Comparison of ENCODE assay signal across 27 cellular contexts in the genomic region with DNA sequence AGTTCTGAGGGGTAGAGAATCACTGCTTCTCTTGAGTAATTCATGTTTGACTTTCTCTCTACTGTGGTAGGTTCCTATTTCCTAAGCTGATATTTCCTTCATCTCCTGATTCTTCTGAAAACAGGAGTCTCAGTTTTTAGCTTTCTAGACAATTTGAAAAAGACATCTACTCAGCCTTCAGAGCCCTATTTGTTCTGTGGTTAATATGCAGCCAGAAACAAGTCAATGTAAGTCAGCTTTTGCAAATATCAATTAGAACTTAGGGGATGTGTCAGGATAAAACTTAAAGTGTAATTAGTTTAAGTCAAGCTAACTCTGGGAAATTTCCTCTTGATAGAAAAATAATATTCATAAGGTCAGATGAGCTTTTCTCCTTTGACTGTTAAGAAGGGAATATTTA. TPM values are rescaled to one million over a fixed set of nuclear protein-coding genes. Genes with fewer than 3 reads are reported as not detected.
A peak's percentile ranks its signal among the peaks of the same experiment; 100 is the strongest.
DNase-seq lines count a peak whose midpoint lies in the region; ATAC-seq, FAIRE-seq and TF ChIP-seq lines count a peak whose summit lies in the region.
"Had no signal": no experiment of that assay in that cellular context is flagged by ENCODE, and none has a peak within 500 bp of the region (broad histone marks: within the 10 kb centered on the region; RNA-seq: fewer than 3 reads in every experiment).

No MANE protein-coding gene starts in this region.

- no peak overlapping the region for H3K9ac ChIP-seq in IMR-90 (ENCODE audit: low read depth, low read length)
- H3K9ac ChIP-seq: BLaER1 had no signal

- H3K79me2 ChIP-seq in ACC112 (ENCODE audit: control insufficient read depth, insufficient read depth, low read length, unreplicated experiment) = no peaks in the 10 kb centered on the region

- dilution Hi-C loops in IMR-90 (cut with HindIII; ENCODE audit: low sequenced_read_pairs, unreplicated experiment) = no loop called here

- H3K27ac Mint-ChIP-seq in CD4-positive, alpha-beta T cell = no peak overlapping the region
- H3K27ac Mint-ChIP-seq: activated CD4-positive, alpha-beta memory T cell treated with anti-CD3 and anti-CD28 coated beads, Interleukin-2, amount 10 ng/mL, durations not matched to agents 7 days and 5 days; activated naive CD4-positive, alpha-beta T cell treated with anti-CD3 and anti-CD28 coated beads, Interleukin-2, amount 50 U/mL, for 72 hours; activated T-helper 2 cell treated with anti-CD3 and anti-CD28 coated beads, Interferon-gamma antibody, Interleukin-2, Interleukin-4, amounts not matched to agents 10 μg/mL and 5 μg/mL and 100 μg/mL, durations not matched to agents 14 hours and 24 hours and 36 hours; mesothelial cell of epicardium; naive thymus-derived CD4-positive, alpha-beta T cell; T-helper 17 cell had no signal

- no peaks in the 10 kb centered on the region for H3K9me3 Mint-ChIP-seq in CD4-positive, alpha-beta T cell
- H3K9me3 Mint-ChIP-seq: activated CD4-positive, alpha-beta memory T cell treated with anti-CD3 and anti-CD28 coated beads, Interleukin-2, amount 10 ng/mL, durations not matched to agents 7 days and 5 days; activated naive CD4-positive, alpha-beta T cell treated with anti-CD3 and anti-CD28 coated beads, Interleukin-2, amount 50 U/mL, for 72 hours; activated T-helper 2 cell treated with anti-CD3 and anti-CD28 coated beads, Interferon-gamma antibody, Interleukin-2, Interleukin-4, amounts not matched to agents 10 μg/mL and 5 μg/mL and 100 μg/mL, durations not matched to agents 14 hours and 24 hours and 36 hours; mesothelial cell of epicardium; naive thymus-derived CD4-positive, alpha-beta T cell had no signal

- no peak for ATAC-seq in IMR-90 (ENCODE audit: low read depth)
- ATAC-seq in CD4-positive, alpha-beta T cell (ENCODE audit: poor library complexity) = no peak
- ATAC-seq: gastroesophageal sphincter; naive thymus-derived CD4-positive, alpha-beta T cell; T-helper 17 cell had no signal

- H3K27me3 Mint-ChIP-seq in CD4-positive, alpha-beta T cell = no peaks in the 10 kb centered on the region
- H3K27me3 Mint-ChIP-seq: activated CD4-positive, alpha-beta memory T cell treated with anti-CD3 and anti-CD28 coated beads, Interleukin-2, amount 10 ng/mL, durations not matched to agents 7 days and 5 days; naive thymus-derived CD4-positive, alpha-beta T cell; T-helper 17 cell had no signal

- H3K4me1 ChIP-seq in ACC112 (ENCODE audit: control insufficient read depth, insufficient read depth, low read length, unreplicated experiment) = peaks cover 40% of the 10 kb centered on the region
- peaks cover 20% of the 10 kb centered on the region for H3K4me1 ChIP-seq in IMR-90 (ENCODE audit: control insufficient read depth, insufficient read depth, low read length)
- no peaks in the 10 kb centered on the region for H3K4me1 ChIP-seq in ectodermal cell (ENCODE audit: control insufficient read depth, insufficient read depth, low read length)
- H3K4me1 ChIP-seq in mesodermal cell (ENCODE audit: control insufficient read depth, insufficient read depth, low read length, poor library complexity, severe bottlenecking) = peaks cover 10% of the 10 kb centered on the region

- H3K27ac ChIP-seq in ACC112 (ENCODE audit: low read depth, low read length) = 0 out of 2 replicates have a peak overlapping the region, but pooled peaks have one; percentile 6
- no peak overlapping the region for H3K27ac ChIP-seq in IMR-90 (ENCODE audit: insufficient read depth, low read length)
- H3K27ac ChIP-seq in ectodermal cell (ENCODE audit: insufficient read depth, low read depth, low read length, poor library complexity, severe bottlenecking) = peak overlapping the region; percentile 17
- H3K27ac ChIP-seq in mesodermal cell (ENCODE audit: low read depth, low read length, severe bottlenecking) = peak overlapping the region; percentile 5
- H3K27ac ChIP-seq in CD4-positive, alpha-beta T cell (ENCODE audit: low read depth, low read length) = no peak overlapping the region
- H3K27ac ChIP-seq: BLaER1, coronary artery, transverse colon had no signal

- H3K4me1 Mint-ChIP-seq in CD4-positive, alpha-beta T cell (ENCODE audit: low read depth) = no peaks in the 10 kb centered on the region
- H3K4me1 Mint-ChIP-seq: mesothelial cell of epicardium, T-helper 17 cell had no signal

- H3K9me1 ChIP-seq in IMR-90 (ENCODE audit: insufficient read depth, low read length) = peaks cover 9% of the 10 kb centered on the region

- H4K20me1 ChIP-seq in IMR-90 (ENCODE audit: insufficient read depth, low read length) = peaks cover 7% of the 10 kb centered on the region; the same call in 1 of the 2 replicates
- H4K20me1 ChIP-seq: BLaER1 had no signal

- H2AK9ac ChIP-seq in IMR-90 (replicated peaks; ENCODE audit: low read depth, low read length, poor library complexity) = no peak overlapping the region

- DNase-seq in IMR-90 (no peak), GM19239 (ENCODE audit: insufficient read length, low spot score) (no peak), dedifferentiated amniotic fluid mesenchymal stem cell (ENCODE audit: extremely low spot score) (no peak), NCI-H510A (lab: John Stamatoyannopoulos, UW) (no peak)
- DNase-seq in CD4-positive, alpha-beta T cell = no peak
- DNase-seq: activated CD4-positive, alpha-beta memory T cell treated with anti-CD3 and anti-CD28 coated beads, Interleukin-2, amount 10 ng/mL, durations not matched to agents 7 days and 5 days; activated CD4-positive, CD25-positive, alpha-beta regulatory T cell treated with anti-CD3 and anti-CD28 coated beads, Interleukin-2, amount 50 U/mL, for 72 hours; aorta; GOT3; hippocampal formation; MG63; naive thymus-derived CD4-positive, alpha-beta T cell; NCI-H1417 treated with DMSO at 0.1 percent for 48 hours; NCI-H774; RPMI8226; T-helper 17 cell; transverse colon had no signal

- no peak overlapping the region for H2BK15ac ChIP-seq in IMR-90 (ENCODE audit: low read depth, low read length)

- no peak overlapping the region for H3K56ac ChIP-seq in IMR-90 (ENCODE audit: extremely low read depth, insufficient read depth, low read length)

- peak overlapping the region; percentile 46; the same call in 1 of the 2 replicates for H3K23ac ChIP-seq in IMR-90 (ENCODE audit: low read depth, low read length)

- POLR2A ChIA-PET in IMR-90 (lab: Charles Lee; ENCODE audit: unreplicated experiment) = no interaction called here
- POLR2A ChIA-PET in CD4-positive, alpha-beta T cell (lab: Charles Lee) = no interaction called here

- no peak overlapping the region for H4K8ac ChIP-seq in IMR-90 (ENCODE audit: low read depth in 2 of 2, low read length in 2 of 2)

- peaks cover 7 to 50% of the 10 kb centered on the region in 2 experiments; a peak in 3 of 4 replicates for H3K79me1 ChIP-seq in IMR-90 (ENCODE audit: low read depth in 1 of 2, low read length in 2 of 2)

- H4K91ac ChIP-seq in IMR-90 (ENCODE audit: insufficient read depth, low read depth, low read length) = no peak overlapping the region

- H2BK5ac ChIP-seq in IMR-90 (ENCODE audit: low read depth, low read length, poor library complexity, severe bottlenecking) = peak overlapping the region; percentile 17

- no peak overlapping the region for H4K5ac ChIP-seq in IMR-90 (ENCODE audit: low read depth, low read length)

- intact Hi-C loops in IMR-90 (cut with micrococcal nuclease) = no loop called here
- intact Hi-C loops in CD4-positive, alpha-beta T cell (cut with DNase I, micrococcal nuclease) = no loop called here

- CTCF ChIA-PET in IMR-90 (lab: Yijun Ruan, JAX) = no interaction called here
- CTCF ChIA-PET in CD4-positive, alpha-beta T cell (lab: Charles Lee) = no interaction called here

- no peak overlapping the region for H3K4ac ChIP-seq in IMR-90 (ENCODE audit: low read depth, low read length)

- BruUV-seq in IMR-90 (replicated peaks; lab: Mats Ljungman, UMichigan) = no TSS peak

- H3K36me3 ChIP-seq in ACC112 (ENCODE audit: insufficient read depth, low read length) (no peaks in the 10 kb centered on the region; the same call in 1 of the 2 replicates), IMR-90 (ENCODE audit: control insufficient read depth, insufficient read depth, low read length) (peaks cover 9% of the 10 kb centered on the region), ectodermal cell (ENCODE audit: control insufficient read depth, insufficient read depth, low read length) (no peaks in the 10 kb centered on the region), mesodermal cell (ENCODE audit: control insufficient read depth, insufficient read depth, low read length) (peaks cover 5% of the 10 kb centered on the region)
- H3K36me3 ChIP-seq: transverse colon had no signal

- H2AK5ac ChIP-seq in IMR-90 (ENCODE audit: low read depth, low read length) = no peak overlapping the region

- H3K4me2 ChIP-seq in IMR-90 (ENCODE audit: low read depth, low read length) = no peak overlapping the region
- H3K4me2 ChIP-seq: BLaER1 had no signal

- H2BK120ac ChIP-seq in IMR-90 (ENCODE audit: low read depth, low read length) = no peak overlapping the region

- H3K27me3 ChIP-seq in ACC112 (ENCODE audit: insufficient read depth, low read length) (no peaks in the 10 kb centered on the region), IMR-90 (ENCODE audit: control insufficient read depth, insufficient read depth, low read length) (no peaks in the 10 kb centered on the region), ectodermal cell (ENCODE audit: control insufficient read depth, insufficient read depth, low read length, poor library complexity, severe bottlenecking) (no peaks in the 10 kb centered on the region)
- H3K27me3 ChIP-seq in CD4-positive, alpha-beta T cell (ENCODE audit: control insufficient read depth, insufficient read depth, low read length) = no peaks in the 10 kb centered on the region
- H3K27me3 ChIP-seq: BLaER1, gastroesophageal sphincter, MG63, transverse colon had no signal

- TF ChIP-seq POLR2A in IMR-90 (IDR thresholded peaks at IDR 0.05; ENCODE audit: low read depth, low read length) = no peak

- H2AFZ ChIP-seq in ACC112 (ENCODE audit: low read length, unreplicated experiment) (no peak overlapping the region), IMR-90 (replicated peaks; ENCODE audit: low read length, poor library complexity) (no peak overlapping the region)

- H3K36me3 Mint-ChIP-seq in CD4-positive, alpha-beta T cell (ENCODE audit: low read depth) = peaks cover 4% of the 10 kb centered on the region
- H3K36me3 Mint-ChIP-seq: activated naive CD4-positive, alpha-beta T cell treated with anti-CD3 and anti-CD28 coated beads, Interleukin-2, amount 50 U/mL, for 72 hours had no signal

- H3K9me3 ChIP-seq in IMR-90 (ENCODE audit: control insufficient read depth, insufficient read depth, low read length) (no peaks in the 10 kb centered on the region), ectodermal cell (ENCODE audit: control insufficient read depth, low read length) (no peaks in the 10 kb centered on the region), mesodermal cell (ENCODE audit: control insufficient read depth, low read length) (no peaks in the 10 kb centered on the region)
- H3K9me3 ChIP-seq in CD4-positive, alpha-beta T cell (ENCODE audit: control insufficient read depth, low read length) = no peaks in the 10 kb centered on the region
- H3K9me3 ChIP-seq: gastroesophageal sphincter, MG63, transverse colon had no signal

- TF ChIP-seq CTCF in IMR-90 (conservative IDR thresholded peaks at IDR 0.05; ENCODE audit: low read depth, low read length) = no peak
- TF ChIP-seq CTCF in CD4-positive, alpha-beta T cell (IDR thresholded peaks at IDR 0.05) = no peak

- FAIRE-seq in GM19239 (lab: Jason Lieb, UNC) = no peak

- TF ChIP-seq RAD21 in IMR-90 (IDR thresholded peaks at IDR 0.05; ENCODE audit: low read length) = no peak

- H3K14ac ChIP-seq in IMR-90 (replicated peaks; ENCODE audit: low read depth, low read length) = no peak overlapping the region

- H2BK20ac ChIP-seq in IMR-90 (ENCODE audit: low read depth, low read length) = no peak overlapping the region

- no peak overlapping the region; the same call in 1 of the 2 replicates for H3K18ac ChIP-seq in IMR-90 (ENCODE audit: low read depth, low read length)

- H3K4me3 ChIP-seq in ACC112 (ENCODE audit: low read depth, low read length) (peak overlapping the region; percentile 52; the same call in 1 of the 2 replicates), IMR-90 (ENCODE audit: insufficient read depth, low read depth, low read length) (no peak overlapping the region), ectodermal cell (ENCODE audit: insufficient read depth, low read depth, low read length) (no peak overlapping the region), mesodermal cell (ENCODE audit: extremely low read depth, insufficient read depth, low read length, poor library complexity, severe bottlenecking) (no peak overlapping the region)
- H3K4me3 ChIP-seq: BLaER1, coronary artery, gastroesophageal sphincter, MG63, skin epidermis, transverse colon had no signal

- no peak overlapping the region for H3K4me3 Mint-ChIP-seq in CD4-positive, alpha-beta T cell
- H3K4me3 Mint-ChIP-seq: activated CD4-positive, alpha-beta memory T cell treated with anti-CD3 and anti-CD28 coated beads, Interleukin-2, amount 10 ng/mL, durations not matched to agents 7 days and 5 days; mesothelial cell of epicardium; naive thymus-derived CD4-positive, alpha-beta T cell; T-helper 17 cell had no signal

- in situ Hi-C loops in IMR-90 (cut with MboI; ENCODE audit: low sequenced_read_pairs) = no loop called here

RNA-seq across cellular contexts. Expression of a gene that starts 21.7 kb away (rescaled TPM):
- 22.6 and 35.8 TPM in 2 replicates for total RNA-seq in IMR-90 (2012; rRNA removed)
- polyA plus RNA-seq in IMR-90 (2012; rRNA removed) = 18.6 and 21.5 TPM in 2 replicates
- 4.9 TPM in 2 replicates for polyA plus RNA-seq in IMR-90 (2012; cell fraction: cytosol; rRNA removed)
- polyA plus RNA-seq in IMR-90 (2012; cell fraction: nucleus; rRNA removed; ENCODE audit: low replicate concordance) = 3.4 and 15.4 TPM in 2 replicates
- polyA plus RNA-seq in ectodermal cell (2013, experiment 1 of 4) = 32.4 TPM
- polyA plus RNA-seq in ectodermal cell (2013, experiment 2 of 4) = 30.7 TPM
- 27.0 TPM for polyA plus RNA-seq in ectodermal cell (2013, experiment 3 of 4)
- 27.5 TPM for polyA plus RNA-seq in ectodermal cell (2013, experiment 4 of 4)
- 25.0 TPM for polyA plus RNA-seq in mesodermal cell (2013, experiment 1 of 2)
- 21.8 TPM for polyA plus RNA-seq in mesodermal cell (2013, experiment 2 of 2)
- 10 to 100 TPM; 12.1 to 13.3 TPM for total RNA-seq in CD4-positive, alpha-beta T cell

Comparison
In these comparisons a context has a peak if more than half of its experiments do, and no peak if none do; other contexts are left out.
1. H3K27ac ChIP-seq: peak in ACC112 (single experiment), ectodermal cell (single experiment) and mesodermal cell (single experiment); none in IMR-90 (single experiment) and CD4-positive, alpha-beta T cell (single experiment).